ENCODE assay signal across 13 cellular contexts in genomic region chr2:232422996-232423395, GRCh38. TPM values are rescaled to one million over a fixed set of nuclear protein-coding genes. Genes with fewer than 3 reads are reported as not detected.
DNase-seq lines count a peak whose midpoint lies in the region; TF ChIP-seq lines count a peak whose summit lies in the region.
"Not testable (repeated sequence)": the region's sequence is repeated elsewhere in the genome, so short reads cannot be mapped to it uniquely, and the experiment has no call there.
"Had no signal": no experiment of that assay in that cellular context is flagged by ENCODE, and none has a peak within 500 bp of the region (broad histone marks: within the 10 kb centered on the region; RNA-seq: fewer than 3 reads in every experiment).

No MANE protein-coding gene starts in this region.

- not testable (repeated sequence) for H3K23ac ChIP-seq in H9 (ENCODE audit: insufficient read length, low read depth, low read length)

- H3K9ac ChIP-seq in H9 (ENCODE audit: extremely low read depth, insufficient read length, low read length), result not testable (repeated sequence)
- H3K9ac ChIP-seq in HUES6 (ENCODE audit: low read length) (peak overlapping the region; percentile 95), iPS-20b (ENCODE audit: low read depth, low read length) (peak overlapping the region; percentile 92)

- not testable (repeated sequence) for H3T11ph ChIP-seq in H9 (ENCODE audit: low read length)

- not testable (repeated sequence) for H3K27me3 ChIP-seq in DOHH2 (ENCODE audit: control insufficient read depth, low read length)
- H3K27me3 ChIP-seq in H9 (ENCODE audit: insufficient read depth, low read length) (peaks cover 28% of the 10 kb centered on the region; the same call in 1 of the 2 replicates), HUES6 (ENCODE audit: control insufficient read depth, insufficient read depth, low read length) (peaks cover 53% of the 10 kb centered on the region), iPS-20b (ENCODE audit: insufficient read depth, low read length) (peaks cover 48% of the 10 kb centered on the region)

- H2BK5ac ChIP-seq in H9 (ENCODE audit: insufficient read length, low read length), result not testable (repeated sequence)

- peaks cover 9 to 34% (median 23%) of the 10 kb centered on the region in 3 experiments for H3K36me3 Mint-ChIP-seq in H9 (ENCODE audit: insufficient read depth in 1 of 3, low read depth in 3 of 3)
- H3K36me3 Mint-ChIP-seq in activated naive CD8-positive, alpha-beta T cell; type B pancreatic cell: not testable (repeated sequence)

- H2AFZ ChIP-seq in H9 (ENCODE audit: low read length), result not testable (repeated sequence)

- H4K8ac ChIP-seq in H9 (replicated peaks; ENCODE audit: insufficient read length, low read depth, low read length), result not testable (repeated sequence)

- H3K4me3 ChIP-seq in DOHH2 (ENCODE audit: low read length), result 0 out of 2 replicates have a peak overlapping the region, but pooled peaks have one; percentile 17
- H3K4me3 ChIP-seq in HUES6 (ENCODE audit: low read depth, low read length), result peak overlapping the region; percentile 23; the same call in 1 of the 2 replicates
- peak overlapping the region; percentile 58 for H3K4me3 ChIP-seq in iPS-20b (ENCODE audit: low read length)

- H3K79me2 ChIP-seq in DOHH2 (ENCODE audit: control insufficient read depth, low read length); H9 (ENCODE audit: insufficient read depth, low read length): not testable (repeated sequence)

- DNase-seq in H9, result peak; percentile 51
- peak; percentile 7 for DNase-seq in NCI-H82 treated with DMSO at 0.1 percent for 48 hours (lab: John Stamatoyannopoulos, UW; ENCODE audit: unreplicated experiment)
- peak; percentile 63 for DNase-seq in iPS DF 19.7 (ENCODE audit: low read depth, low spot score)
- not testable (repeated sequence) for DNase-seq in type B pancreatic cell (ENCODE audit: extremely low spot score, unreplicated experiment)

- not testable (repeated sequence) for H3K14ac ChIP-seq in H9 (ENCODE audit: insufficient read depth, low read length)

- not testable (repeated sequence) for H2AK5ac ChIP-seq in H9 (ENCODE audit: insufficient read length, low read length)

- H4K20me1 ChIP-seq in DOHH2 (ENCODE audit: control insufficient read depth, insufficient read depth, low read depth, low read length); H9 (ENCODE audit: control insufficient read depth, insufficient read depth, insufficient read length): not testable (repeated sequence)

- H3K4me3 Mint-ChIP-seq in H9 (peak overlapping the region; percentile 41 to 69), type B pancreatic cell (peak overlapping the region; percentile 8)
- peak overlapping the region; percentile 2 for H3K4me3 Mint-ChIP-seq in activated naive CD8-positive, alpha-beta T cell

- H3K4me1 ChIP-seq in DOHH2 (ENCODE audit: control insufficient read depth, low read length) (peaks cover 17% of the 10 kb centered on the region), HUES6 (ENCODE audit: control insufficient read depth, insufficient read depth, low read length) (peaks cover 51% of the 10 kb centered on the region), iPS-20b (ENCODE audit: insufficient read depth, low read length) (peaks cover 35% of the 10 kb centered on the region)
- not testable (repeated sequence) for H3K4me1 ChIP-seq in H9 (ENCODE audit: insufficient read depth, low read length)

- WGBS in H9 (ENCODE audit: extremely low coverage, insufficient read length, low lambda C conversion rate), result no CpG with 5 or more reads among the region's 3 CpGs

- TF ChIP-seq CTCF in DOHH2 (IDR thresholded peaks at IDR 0.05; ENCODE audit: low read depth, low read length, poor library complexity, severe bottlenecking); H9 (conservative IDR thresholded peaks at IDR 0.05); type B pancreatic cell (conservative IDR thresholded peaks at IDR 0.05): not testable (repeated sequence)

- H3K27ac ChIP-seq in DOHH2 (ENCODE audit: low read depth, low read length), result not testable (repeated sequence)
- H3K27ac ChIP-seq in H9 (ENCODE audit: insufficient read length, low read depth, low read length), result peak overlapping the region; percentile 59
- peak overlapping the region; percentile 95 for H3K27ac ChIP-seq in HUES6 (ENCODE audit: low read depth, low read length)
- H3K27ac ChIP-seq in iPS-20b (ENCODE audit: low read length), result peak overlapping the region; percentile 58

- not testable (repeated sequence) for H3K36me3 ChIP-seq in DOHH2 (ENCODE audit: control insufficient read depth, low read length)
- H3K36me3 ChIP-seq in HUES6 (ENCODE audit: control insufficient read depth, insufficient read depth, low read length) (peaks cover 15% of the 10 kb centered on the region), iPS-20b (ENCODE audit: insufficient read depth, low read depth, low read length) (peaks cover 12% of the 10 kb centered on the region)

- H3F3A ChIP-seq in DOHH2 (ENCODE audit: control insufficient read depth, insufficient read depth), result not testable (repeated sequence)

- not testable (repeated sequence) for H3K4ac ChIP-seq in H9 (ENCODE audit: low read depth, low read length)

- not testable (repeated sequence) for H2BK15ac ChIP-seq in H9 (ENCODE audit: low read depth, low read length)

- H3K79me1 ChIP-seq in H9 (ENCODE audit: insufficient read depth, low read depth, low read length, poor library complexity, severe bottlenecking), result not testable (repeated sequence)

- H3K18ac ChIP-seq in H9 (ENCODE audit: insufficient read length, low read depth, low read length), result peak overlapping the region; percentile 84

- H2BK120ac ChIP-seq in H9 (ENCODE audit: low read depth, low read length, poor library complexity, severe bottlenecking), result not testable (repeated sequence)

- H4K91ac ChIP-seq in H9 (ENCODE audit: insufficient read length, low read depth, low read length), result peak overlapping the region; percentile 72

- peaks cover 23% of the 10 kb centered on the region for H3K23me2 ChIP-seq in H9 (ENCODE audit: insufficient read length, low read depth, low read length, poor library complexity, severe bottlenecking)

- H3K4me1 Mint-ChIP-seq in H9, result peaks cover 52 to 54% of the 10 kb centered on the region in 2 experiments
- not testable (repeated sequence) for H3K4me1 Mint-ChIP-seq in activated naive CD8-positive, alpha-beta T cell (ENCODE audit: low read depth); type B pancreatic cell (ENCODE audit: unreplicated experiment)

- H3K56ac ChIP-seq in H9 (ENCODE audit: insufficient read length, low read depth, low read length), result not testable (repeated sequence)

- H2BK20ac ChIP-seq in H9 (ENCODE audit: low read depth, low read length, poor library complexity, severe bottlenecking), result not testable (repeated sequence)

- peak overlapping the region; percentile 66 to 97 (median 96); a peak in 6 of 7 replicates for H3K27ac Mint-ChIP-seq in H9
- not testable (repeated sequence) for H3K27ac Mint-ChIP-seq in activated naive CD8-positive, alpha-beta T cell; type B pancreatic cell

- not testable (repeated sequence) for H3K9me2 ChIP-seq in DOHH2 (replicated peaks; ENCODE audit: control insufficient read depth, low read length)

- peak overlapping the region; percentile 36 for H3K4me2 ChIP-seq in DOHH2 (ENCODE audit: low read length)
- H3K4me2 ChIP-seq in H9 (ENCODE audit: insufficient read depth, insufficient read length, low read length), result peak overlapping the region; percentile 40

- not testable (repeated sequence) for H2BK12ac ChIP-seq in H9 (ENCODE audit: insufficient read length, low read depth, low read length)

- not testable (repeated sequence) for H4K5ac ChIP-seq in H9 (ENCODE audit: insufficient read length, low read depth, low read length)

- H3K9me3 ChIP-seq in DOHH2 (ENCODE audit: control insufficient read depth, insufficient read depth, low read length); H9 (ENCODE audit: control insufficient read depth, low read depth, low read length); HUES6 (ENCODE audit: control insufficient read depth, insufficient read depth, low read depth, low read length); iPS-20b (ENCODE audit: insufficient read depth, low read depth, low read length): not testable (repeated sequence)

- H3K27me3 Mint-ChIP-seq in H9 (ENCODE audit: low read depth) (peaks cover 40% of the 10 kb centered on the region), type B pancreatic cell (peaks cover 72% of the 10 kb centered on the region)
- H3K27me3 Mint-ChIP-seq in activated naive CD8-positive, alpha-beta T cell, result peaks cover 14% of the 10 kb centered on the region

- H3K9me3 Mint-ChIP-seq in H9, result peaks cover 14% of the 10 kb centered on the region in 2 experiments
- H3K9me3 Mint-ChIP-seq in activated naive CD8-positive, alpha-beta T cell (ENCODE audit: low read depth); type B pancreatic cell: not testable (repeated sequence)

RNA-seq across cellular contexts. Expression of gene ALPG, which starts 16.4 kb away (rescaled TPM):
- total RNA-seq in H9 (2021) (1.3 and 1.4 TPM in 2 replicates), type B pancreatic cell (ENCODE audit: low replicate concordance) (0.14 and 0.88 TPM in 2 replicates)
- total RNA-seq: CD4-positive, alpha-beta T cell; Daoy; GM12878; H4 had no signal

RNA-seq across cellular contexts. Expression of gene ALPI, which starts 33.0 kb away (rescaled TPM):
- total RNA-seq in H9 (2021) (not detected in 2 replicates), type B pancreatic cell (ENCODE audit: low replicate concordance) (1.5 and 6.5 TPM in 2 replicates)
- total RNA-seq: CD4-positive, alpha-beta T cell; Daoy; G401; GM12878; H4 had no signal

RNA-seq across cellular contexts. Expression of gene ALPP, which starts 44.4 kb away (rescaled TPM):
- 0.15 and 0.20 TPM in 2 replicates for total RNA-seq in H9 (2021)
- total RNA-seq in type B pancreatic cell (ENCODE audit: low replicate concordance), result 0.27 and 1.5 TPM in 2 replicates
- total RNA-seq: CD4-positive, alpha-beta T cell; Daoy; GM12878 had no signal

Comparison
In these comparisons a context has a peak if more than half of its experiments do, and no peak if none do; other contexts are left out.
1. H3K4me3 Mint-ChIP-seq: peak in every context shown above with its lines; median percentile 55 in H9; 8 in type B pancreatic cell; 2 in activated naive CD8-positive, alpha-beta T cell.